ENCODE assay signal across 31 cellular contexts in the genomic region with DNA sequence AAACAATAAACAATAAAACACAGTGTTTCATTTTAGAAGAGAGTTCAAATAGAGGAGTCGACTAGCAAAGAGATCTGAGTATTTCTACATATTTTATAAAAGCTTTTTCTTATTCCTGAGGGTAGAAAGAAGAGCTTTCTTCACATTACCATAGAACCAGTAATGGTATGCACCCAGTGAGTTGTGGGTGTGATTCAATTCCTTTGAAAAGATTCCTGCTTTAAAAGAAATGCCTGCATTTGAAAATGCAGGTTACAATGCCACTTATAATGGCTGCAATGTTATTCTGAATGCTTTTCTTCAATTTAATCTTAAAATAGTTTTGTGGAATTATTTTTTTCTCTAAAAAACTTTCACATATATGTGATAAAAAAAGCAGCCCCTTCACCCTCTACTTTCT.
"Had no signal": no experiment of that assay in that cellular context is flagged by ENCODE, and none has a peak within 500 bp of the region (broad histone marks: within the 10 kb centered on the region; RNA-seq: fewer than 3 reads in every experiment).

No MANE protein-coding gene starts in this region.

- H3K4me1 ChIP-seq: ascending aorta, SJSA1 had no signal

- H3K27me3 Mint-ChIP-seq: activated CD4-positive, alpha-beta T cell treated with anti-CD3 and anti-CD28 coated beads for 36 hours; activated CD4-positive, alpha-beta T cell treated with anti-CD3 and anti-CD28 coated beads, Interleukin-2, amount 10 ng/mL, durations not matched to agents 7 days and 5 days; activated naive CD4-positive, alpha-beta T cell treated with anti-CD3 and anti-CD28 coated beads, Interleukin-2, amount 50 U/mL, for 24 hours; activated naive CD8-positive, alpha-beta T cell treated with anti-CD3 and anti-CD28 coated beads, Interleukin-2, amount 10 ng/mL, durations not matched to agents 7 days and 5 days; activated T-cell treated with anti-CD3 and anti-CD28 coated beads, Interleukin-2, amount 50 U/mL, for 24 hours had no signal

- ATAC-seq: activated CD4-positive, alpha-beta T cell treated with anti-CD3 and anti-CD28 coated beads for 36 hours; activated CD4-positive, CD25-positive, alpha-beta regulatory T cell treated with anti-CD3 and anti-CD28 coated beads, Interleukin-2, amount 50 U/mL, for 24 hours; activated CD8-positive, alpha-beta T cell treated with anti-CD3 and anti-CD28 coated beads, Interleukin-2, amount 10 ng/mL, durations not matched to agents 7 days and 5 days; Panc1 had no signal

- H3K9me3 ChIP-seq: ascending aorta, SJSA1, SK-N-SH had no signal

- H3K4me3 ChIP-seq: ascending aorta, cardiac muscle cell, SJSA1 had no signal

- H3K9me3 Mint-ChIP-seq: activated naive CD4-positive, alpha-beta T cell treated with anti-CD3 and anti-CD28 coated beads, Interleukin-2, amount 50 U/mL, for 24 hours; T-helper 1 cell treated with Interleukin-12 subunit alpha and Interleukin-12 subunit beta and Interleukin-4 antibody, amounts not matched to agents 30 μg/mL and 1 μg/mL, for 36 hours had no signal

- H3K27ac ChIP-seq: ascending aorta, cardiac muscle cell, KMS-11, SJSA1 had no signal

- H3K4me1 Mint-ChIP-seq: activated CD4-positive, alpha-beta T cell treated with anti-CD3 and anti-CD28 coated beads for 36 hours; activated CD4-positive, alpha-beta T cell treated with anti-CD3 and anti-CD28 coated beads, Interleukin-2, amount 10 ng/mL, durations not matched to agents 7 days and 5 days; activated naive CD4-positive, alpha-beta T cell treated with anti-CD3 and anti-CD28 coated beads, Interleukin-2, amount 50 U/mL, for 24 hours; activated naive CD8-positive, alpha-beta T cell treated with anti-CD3 and anti-CD28 coated beads, Interleukin-2, amount 10 ng/mL, durations not matched to agents 7 days and 5 days had no signal

- H3K9ac ChIP-seq: KMS-11, SK-N-SH had no signal

- FAIRE-seq: TTC549 had no signal

- H3K36me3 ChIP-seq: ascending aorta, cardiac muscle cell, SJSA1 had no signal

- H3K27me3 ChIP-seq: ascending aorta, cardiac muscle cell, SJSA1 had no signal

- H3K36me3 Mint-ChIP-seq: activated naive CD4-positive, alpha-beta T cell treated with anti-CD3 and anti-CD28 coated beads, Interleukin-2, amount 50 U/mL, for 24 hours; activated naive CD8-positive, alpha-beta T cell treated with anti-CD3 and anti-CD28 coated beads, Interleukin-2, amount 10 ng/mL, durations not matched to agents 7 days and 5 days had no signal

- H3K27ac Mint-ChIP-seq: activated CD4-positive, alpha-beta T cell treated with anti-CD3 and anti-CD28 coated beads for 36 hours; activated CD4-positive, alpha-beta T cell treated with anti-CD3 and anti-CD28 coated beads, Interleukin-2, amount 10 ng/mL, durations not matched to agents 7 days and 5 days; activated CD8-positive, alpha-beta T cell treated with anti-CD3 and anti-CD28 coated beads, Interleukin-2, amount 10 ng/mL, durations not matched to agents 7 days and 5 days; activated naive CD4-positive, alpha-beta T cell treated with anti-CD3 and anti-CD28 coated beads, Interleukin-2, amount 50 U/mL, for 24 hours; activated naive CD8-positive, alpha-beta T cell treated with anti-CD3 and anti-CD28 coated beads, Interleukin-2, amount 10 ng/mL, durations not matched to agents 7 days and 5 days; activated T-cell treated with anti-CD3 and anti-CD28 coated beads, Interleukin-2, amount 50 U/mL, for 24 hours; activated T-helper 2 cell treated with anti-CD3 and anti-CD28 coated beads, Interferon-gamma antibody, Interleukin-2, Interleukin-4, amounts not matched to agents 10 μg/mL and 5 μg/mL and 100 μg/mL, durations not matched to agents 14 hours and 24 hours and 36 hours; T-helper 1 cell treated with Interleukin-12 subunit alpha and Interleukin-12 subunit beta and Interleukin-4 antibody, amounts not matched to agents 30 μg/mL and 1 μg/mL, for 36 hours; T-helper 2 cell treated with Interferon-gamma antibody and Interleukin-4, amounts not matched to agents 5 μg/mL and 100 μg/mL, for 36 hours had no signal

- DNase-seq: activated CD4-positive, alpha-beta T cell treated with anti-CD3 and anti-CD28 coated beads for 36 hours; activated CD4-positive, alpha-beta T cell treated with anti-CD3 and anti-CD28 coated beads, Interleukin-2, amount 10 ng/mL, durations not matched to agents 7 days and 5 days; activated CD4-positive, alpha-beta T cell treated with anti-CD3 and anti-CD28 coated beads, Interleukin-2, amount 50 U/mL, for 48 hours; activated CD8-positive, alpha-beta T cell treated with anti-CD3 and anti-CD28 coated beads, Interleukin-2, amount 10 ng/mL, durations not matched to agents 7 days and 5 days; activated gamma-delta T cell; activated naive CD4-positive, alpha-beta T cell treated with Interleukin-2 at 50 U/mL for 16 hours; activated naive CD8-positive, alpha-beta T cell treated with anti-CD3 and anti-CD28 coated beads, Interleukin-2, amount 10 ng/mL, durations not matched to agents 7 days and 5 days; activated T-cell treated with anti-CD3 and anti-CD28 coated beads, Interleukin-2, amount 50 U/mL, for 24 hours; amygdala; MM.1S; MV-4-11; NCI-H1092; NCI-H1436 treated with DMSO at 0.1 percent for 48 hours; NCI-H1694 treated with DMSO at 0.1 percent for 48 hours; NCI-H2029; NCI-H345; NCI-H524 treated with DMSO at 0.1 percent for 48 hours; RPMI8226; SHP77 treated with DMSO at 0.1 percent for 48 hours; SK-N-SH had no signal

- H3K4me3 Mint-ChIP-seq: activated CD4-positive, alpha-beta T cell treated with anti-CD3 and anti-CD28 coated beads for 36 hours; activated CD4-positive, alpha-beta T cell treated with anti-CD3 and anti-CD28 coated beads, Interleukin-2, amount 10 ng/mL, durations not matched to agents 7 days and 5 days; activated CD8-positive, alpha-beta T cell treated with anti-CD3 and anti-CD28 coated beads, Interleukin-2, amount 10 ng/mL, durations not matched to agents 7 days and 5 days; activated naive CD4-positive, alpha-beta T cell treated with anti-CD3 and anti-CD28 coated beads, Interleukin-2, amount 50 U/mL, for 24 hours; activated naive CD8-positive, alpha-beta T cell treated with anti-CD3 and anti-CD28 coated beads, Interleukin-2, amount 10 ng/mL, durations not matched to agents 7 days and 5 days; activated T-cell treated with anti-CD3 and anti-CD28 coated beads, Interleukin-2, amount 50 U/mL, for 24 hours; T-helper 1 cell treated with Interleukin-12 subunit alpha and Interleukin-12 subunit beta and Interleukin-4 antibody, amounts not matched to agents 30 μg/mL and 1 μg/mL, for 36 hours; T-helper 2 cell treated with Interferon-gamma antibody and Interleukin-4, amounts not matched to agents 5 μg/mL and 100 μg/mL, for 36 hours had no signal
